ENCODE assay signal across 1 cellular context in genomic region chr1:46519209-46519608, GRCh38.
TF ChIP-seq lines count a peak whose summit lies in the region.

No MANE protein-coding gene starts in this region.

TF ChIP-seq in SK-N-SH treated with all-trans-retinoic acid at 6 μM for 48 hours, 23 proteins besides CTCF, POLR2A, EP300 and RAD21 (continued from another document):
- TF ChIP-seq RARB (CRISPR knock-in tag; IDR thresholded peaks at IDR 0.05): no peak
- no peak for TF ChIP-seq PPARA (CRISPR knock-in tag; IDR thresholded peaks at IDR 0.05; ENCODE audit: borderline replicate concordance)
- no peak for TF ChIP-seq ZNF70 (CRISPR knock-in tag; IDR thresholded peaks at IDR 0.05)
- TF ChIP-seq SNAI2 (CRISPR knock-in tag; IDR thresholded peaks at IDR 0.05): no peak
